ENCODE assay signal across 18 cellular contexts in genomic region chr13:93673885-93674284, GRCh38.
DNase-seq lines count a peak whose midpoint lies in the region; ATAC-seq, FAIRE-seq and TF ChIP-seq lines count a peak whose summit lies in the region.
"Had no signal": no experiment of that assay in that cellular context is flagged by ENCODE, and none has a peak within 500 bp of the region (broad histone marks: within the 10 kb centered on the region; RNA-seq: fewer than 3 reads in every experiment).

No MANE protein-coding gene starts in this region.

- intact Hi-C loops in HepG2 (cut with micrococcal nuclease; ENCODE audit: unreplicated experiment) (no loop called here), psoas muscle (cut with DNase I) (no loop called here)

- TF ChIP-seq POLR2A in HepG2 (IDR thresholded peaks at IDR 0.05; ENCODE audit: insufficient read depth in 1 of 2, low read depth in 2 of 2, low read length in 2 of 2) = no peak

- H2AFZ ChIP-seq in HepG2 (ENCODE audit: low read length) (no peak overlapping the region), Karpas-422 (ENCODE audit: low read length) (no peak overlapping the region)

- CTCF ChIA-PET in HepG2 (lab: Yijun Ruan, JAX; ENCODE audit: low intra/inter-chr PET ratio, low total read pairs) = no interaction called here

- no peaks in the 10 kb centered on the region for H3K9me2 ChIP-seq in Karpas-422 (replicated peaks; ENCODE audit: insufficient read depth, low read length)

- in situ Hi-C loops in HepG2 (cut with HindIII; ENCODE audit: extremely low pct_ligation_motif_present, low pct_unique_long_range_greater_than_20kb) = no loop called here
- in situ Hi-C loops in KBM-7 (cut with MboI; ENCODE audit: low pct_unique_long_range_greater_than_20kb, low sequenced_read_pairs) = no loop called here

- H3K4me2 ChIP-seq in HepG2 (ENCODE audit: low read depth, low read length) (no peak overlapping the region), Karpas-422 (ENCODE audit: low read depth, low read length, poor library complexity, severe bottlenecking) (no peak overlapping the region)
- H3K4me2 ChIP-seq: BLaER1 treated with 17β-estradiol and CSF1 and Interleukin-3, amounts not matched to agents 10 nM and 100 nM had no signal

- TF ChIP-seq EP300 in HepG2 (IDR thresholded peaks at IDR 0.05; ENCODE audit: low read depth in 2 of 2, low read length in 2 of 2) (no peak), HepG2 (CRISPR knock-in tag; IDR thresholded peaks at IDR 0.05; ENCODE audit: borderline replicate concordance) (no peak)

- H3K27ac ChIP-seq in HepG2 (ENCODE audit: extremely low read length, insufficient read depth, low read length) = no peak overlapping the region
- H3K27ac ChIP-seq in Karpas-422 (ENCODE audit: low read length) = no peak overlapping the region
- H3K27ac ChIP-seq in psoas muscle = no peak overlapping the region
- H3K27ac ChIP-seq: BLaER1 treated with 17β-estradiol and CSF1 and Interleukin-3, amounts not matched to agents 10 nM and 100 nM; HL-60 had no signal

- H3K4me3 Mint-ChIP-seq in nephron progenitor cell = no peak overlapping the region
- H3K4me3 Mint-ChIP-seq: CD8-positive, alpha-beta T cell had no signal

- no peak for TF ChIP-seq RAD21 in HepG2 (CRISPR knock-in tag; IDR thresholded peaks at IDR 0.05)

- no peak for FAIRE-seq in HepG2 (lab: Jason Lieb, UNC)
- FAIRE-seq: H1 had no signal

- H3K9me3 ChIP-seq in BE2C (no peaks in the 10 kb centered on the region), HepG2 (ENCODE audit: low read length) (no peaks in the 10 kb centered on the region), Karpas-422 (ENCODE audit: low read length) (peaks cover 30% of the 10 kb centered on the region), psoas muscle (no peaks in the 10 kb centered on the region)
- H3K9me3 ChIP-seq: BLaER1 treated with 17β-estradiol and CSF1 and Interleukin-3, amounts not matched to agents 10 nM and 100 nM had no signal

- H3K36me3 ChIP-seq in BE2C = no peaks in the 10 kb centered on the region
- no peaks in the 10 kb centered on the region for H3K36me3 ChIP-seq in HepG2 (replicated peaks in 1 of 2; ENCODE audit: control insufficient read depth in 1 of 2, insufficient read depth in 2 of 2, low read length in 2 of 2)
- H3K36me3 ChIP-seq in Karpas-422 (ENCODE audit: insufficient read depth, low read length) = no peaks in the 10 kb centered on the region
- H3K36me3 ChIP-seq in psoas muscle (ENCODE audit: insufficient read depth in 1 of 2, low read depth in 1 of 2) = no peaks in the 10 kb centered on the region
- H3K36me3 ChIP-seq: BLaER1 treated with 17β-estradiol and CSF1 and Interleukin-3, amounts not matched to agents 10 nM and 100 nM had no signal

- no peaks in the 10 kb centered on the region for H3K36me3 Mint-ChIP-seq in nephron progenitor cell (ENCODE audit: low read depth)
- H3K36me3 Mint-ChIP-seq: CD8-positive, alpha-beta T cell had no signal

- H3K4me1 ChIP-seq in BE2C (peaks cover 9% of the 10 kb centered on the region), HepG2 (ENCODE audit: insufficient read depth, low read length) (no peaks in the 10 kb centered on the region), Karpas-422 (ENCODE audit: low read length) (no peaks in the 10 kb centered on the region), psoas muscle (no peaks in the 10 kb centered on the region)
- H3K4me1 ChIP-seq: BLaER1 treated with 17β-estradiol and CSF1 and Interleukin-3, amounts not matched to agents 10 nM and 100 nM had no signal

- POLR2A ChIA-PET in HepG2 (lab: Yijun Ruan, JAX) = no interaction called here

- peak; percentile 64 for DNase-seq in BE2C
- DNase-seq in NCI-H2227 (lab: John Stamatoyannopoulos, UW; ENCODE audit: unreplicated experiment) = peak; percentile 65
- DNase-seq in HepG2 (ENCODE audit: low spot score) = no peak
- DNase-seq in nephron progenitor cell = no peak
- no peak for DNase-seq in Karpas-422
- no peak for DNase-seq in KBM-7
- no peak for DNase-seq in psoas muscle
- no peak for DNase-seq in Kasumi-1 (lab: John Stamatoyannopoulos, UW)
- DNase-seq: 8988T; Calu3; CD8-positive, alpha-beta T cell; DMS79 treated with DMSO at 0.1 percent for 48 hours; GF-D8; HCEC 1CT; IMR-90 had no signal

- H3K4me3 ChIP-seq in BE2C (ENCODE audit: low read depth, low read length) = 0 out of 2 replicates have a peak overlapping the region, but pooled peaks have one; percentile 8
- H3K4me3 ChIP-seq in HepG2 (replicated peaks in 1 of 3; ENCODE audit: insufficient read depth in 1 of 3, low read depth in 2 of 3, low read length in 3 of 3) = no peak overlapping the region
- no peak overlapping the region for H3K4me3 ChIP-seq in Karpas-422 (ENCODE audit: low read length)
- no peak overlapping the region for H3K4me3 ChIP-seq in psoas muscle
- H3K4me3 ChIP-seq: BLaER1 treated with 17β-estradiol and CSF1 and Interleukin-3, amounts not matched to agents 10 nM and 100 nM had no signal

- H3K9me3 Mint-ChIP-seq in nephron progenitor cell = no peaks in the 10 kb centered on the region
- H3K9me3 Mint-ChIP-seq: CD8-positive, alpha-beta T cell had no signal

- H3K9ac ChIP-seq in HepG2 (ENCODE audit: insufficient read depth, low read depth, low read length) = no peak overlapping the region
- no peak overlapping the region for H3K9ac ChIP-seq in Karpas-422 (ENCODE audit: low read length)
- H3K9ac ChIP-seq: BLaER1 treated with 17β-estradiol and CSF1 and Interleukin-3, amounts not matched to agents 10 nM and 100 nM had no signal

- H4K20me1 ChIP-seq in HepG2 (ENCODE audit: insufficient read depth, low read length) (no peaks in the 10 kb centered on the region), Karpas-422 (ENCODE audit: insufficient read depth, low read depth, low read length) (no peaks in the 10 kb centered on the region)
- H4K20me1 ChIP-seq: BLaER1 treated with 17β-estradiol and CSF1 and Interleukin-3, amounts not matched to agents 10 nM and 100 nM had no signal

- no peaks in the 10 kb centered on the region for H3K27me3 ChIP-seq in BE2C
- no peaks in the 10 kb centered on the region for H3K27me3 ChIP-seq in HepG2 (ENCODE audit: control insufficient read depth in 1 of 2, insufficient read depth in 2 of 2, low read length in 2 of 2)
- H3K27me3 ChIP-seq in Karpas-422 (ENCODE audit: low read length) = no peaks in the 10 kb centered on the region
- no peaks in the 10 kb centered on the region for H3K27me3 ChIP-seq in psoas muscle (ENCODE audit: insufficient read depth in 3 of 3, low read length in 2 of 3)
- H3K27me3 ChIP-seq: BLaER1 treated with 17β-estradiol and CSF1 and Interleukin-3, amounts not matched to agents 10 nM and 100 nM had no signal

- peaks cover 5% of the 10 kb centered on the region for H3K4me1 Mint-ChIP-seq in nephron progenitor cell

- H3K27ac Mint-ChIP-seq in nephron progenitor cell = peak overlapping the region; percentile 1
- H3K27ac Mint-ChIP-seq: CD8-positive, alpha-beta T cell had no signal

- ATAC-seq in HepG2 = no peak
- no peak for ATAC-seq in psoas muscle
- ATAC-seq: CD8-positive, alpha-beta T cell had no signal

- WGBS in HepG2 (ENCODE audit: low lambda C conversion rate) = 100% methylated on average over 3 of the region's 3 CpGs
- WGBS in psoas muscle, 3 donors = 85 to 88% (median 86%) methylated on average over 3 of the region's 3 CpGs

- H3K79me2 ChIP-seq in HepG2 (ENCODE audit: insufficient read depth, low read length) = no peaks in the 10 kb centered on the region
- H3K79me2 ChIP-seq in Karpas-422 (ENCODE audit: low read length) = no peaks in the 10 kb centered on the region

- TF ChIP-seq CTCF in BE2C (IDR thresholded peaks at IDR 0.05; ENCODE audit: low read depth, low read length) (peak; percentile 21; the same call in 1 of the 2 replicates), HepG2 (CRISPR knock-in tag; IDR thresholded peaks at IDR 0.05) (no peak), nephron progenitor cell (IDR thresholded peaks at IDR 0.05) (no peak), psoas muscle (IDR thresholded peaks at IDR 0.05) (no peak)

- H3K27me3 Mint-ChIP-seq in nephron progenitor cell (ENCODE audit: low read depth, poor library complexity) = no peaks in the 10 kb centered on the region

- BruUV-seq in HepG2 (replicated peaks; lab: Mats Ljungman, UMichigan) = no TSS peak

TF ChIP-seq in HepG2, 621 proteins besides CTCF, POLR2A, EP300 and RAD21:
- TF ChIP-seq ATF7 (IDR thresholded peaks at IDR 0.05) (peak; percentile 29; the same call in 1 of the 2 replicates), ATF7 (CRISPR knock-in tag; IDR thresholded peaks at IDR 0.05) (no peak), ZFP82 (CRISPR knock-in tag; IDR thresholded peaks at IDR 0.05; ENCODE audit: borderline replicate concordance) (no peak)

Comparison
In these comparisons a context has a peak if more than half of its experiments do, and no peak if none do; other contexts are left out.
1. DNase-seq: peak in BE2C (single experiment) and NCI-H2227 (single experiment); none in HepG2 (single experiment), nephron progenitor cell (single experiment), Karpas-422 (single experiment), KBM-7 (single experiment), psoas muscle (0 of 2) and Kasumi-1 (0 of 2).